In the genomic region with DNA sequence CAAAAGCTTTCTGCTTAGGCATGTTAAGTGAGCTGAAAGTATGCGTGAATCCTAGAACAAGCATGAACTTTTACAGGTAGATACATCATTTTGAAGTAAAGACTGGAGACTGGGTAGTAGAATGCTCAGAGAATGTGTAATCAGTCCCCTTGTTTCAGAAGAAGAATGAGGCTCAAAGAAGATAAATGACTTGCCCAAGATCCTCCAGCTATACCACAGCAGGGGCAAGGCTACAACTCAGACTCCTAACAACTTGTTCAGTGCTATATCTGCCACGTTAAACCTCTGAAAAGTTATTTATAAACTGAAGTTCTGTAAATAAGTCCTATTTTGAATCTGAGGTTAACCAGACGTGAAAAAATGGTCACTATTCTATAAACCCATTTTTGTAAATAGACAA, we compare ENCODE assay signal across 10 cellular contexts. TPM values are rescaled to one million over a fixed set of nuclear protein-coding genes. Genes with fewer than 3 reads are reported as not detected.
A peak's percentile ranks its signal among the peaks of the same experiment; 100 is the strongest.
DNase-seq lines count a peak whose midpoint lies in the region; ATAC-seq and TF ChIP-seq lines count a peak whose summit lies in the region.
"Had no signal": no experiment of that assay in that cellular context is flagged by ENCODE, and none has a peak within 500 bp of the region (broad histone marks: within the 10 kb centered on the region; RNA-seq: fewer than 3 reads in every experiment).

No MANE protein-coding gene starts in this region.

- intact Hi-C loops in CD4-positive, alpha-beta memory T cell (cut with micrococcal nuclease) = loop anchor here (1.0 to 2.0 kb wide), 3 partner anchors 21 to 212 kb away; no protein-coding TSS in a partner anchor
- intact Hi-C loops in sigmoid colon (cut with DNase I) = no loop called here
- intact Hi-C loops in posterior vena cava (cut with DNase I) = no loop called here

- H3K36me3 Mint-ChIP-seq in CD4-positive, alpha-beta memory T cell = peaks cover 68 to 78% of the 10 kb centered on the region in 2 donors

- 46 to 73% methylated on average over 3 of the region's 3 CpGs for WGBS in sigmoid colon, 2 donors

- no peak for TF ChIP-seq POLR2A in sigmoid colon (IDR thresholded peaks at IDR 0.05)

- peak overlapping the region; percentile 78 for H3K27ac ChIP-seq in CD4-positive, alpha-beta memory T cell (ENCODE audit: low read depth, low read length)
- H3K27ac ChIP-seq in foreskin keratinocyte (no peak overlapping the region), sigmoid colon (no peak overlapping the region)
- H3K27ac ChIP-seq: pancreas had no signal

- peaks cover 41% of the 10 kb centered on the region for H3K36me3 ChIP-seq in CD4-positive, alpha-beta memory T cell (ENCODE audit: insufficient read depth, low read length)
- no peaks in the 10 kb centered on the region for H3K36me3 ChIP-seq in sigmoid colon
- H3K36me3 ChIP-seq: pancreas had no signal

- H3K4me3 Mint-ChIP-seq in CD4-positive, alpha-beta memory T cell = peak overlapping the region; percentile 96 to 100 (median 99)

- H3K9me3 ChIP-seq in CD4-positive, alpha-beta memory T cell (ENCODE audit: control insufficient read depth in 1 of 2, low read length in 2 of 2) = no peaks in the 10 kb centered on the region
- H3K9me3 ChIP-seq in sigmoid colon = no peaks in the 10 kb centered on the region
- H3K9me3 ChIP-seq: pancreas had no signal

- H3K4me1 ChIP-seq in CD4-positive, alpha-beta memory T cell (ENCODE audit: insufficient read depth, low read length) = peaks cover 55% of the 10 kb centered on the region
- H3K4me1 ChIP-seq in foreskin keratinocyte (peaks cover 6% of the 10 kb centered on the region), sigmoid colon (peaks cover 0 to 41% (median 29%) of the 10 kb centered on the region in 4 donors)
- H3K4me1 ChIP-seq: pancreas had no signal

- no peak for TF ChIP-seq EP300 in sigmoid colon (IDR thresholded peaks at IDR 0.05)

- H3K27me3 ChIP-seq in CD4-positive, alpha-beta memory T cell (ENCODE audit: insufficient read depth, low read length) = no peaks in the 10 kb centered on the region
- peaks cover 15% of the 10 kb centered on the region for H3K27me3 ChIP-seq in foreskin keratinocyte
- H3K27me3 ChIP-seq in sigmoid colon = no peaks in the 10 kb centered on the region
- H3K27me3 ChIP-seq: pancreas had no signal

- H3K27me3 Mint-ChIP-seq in CD4-positive, alpha-beta memory T cell = no peaks in the 10 kb centered on the region

- H3K4me3 ChIP-seq in CD4-positive, alpha-beta memory T cell (ENCODE audit: low read length in 2 of 2) = peak overlapping the region; percentile 96 to 100
- H3K4me3 ChIP-seq in sigmoid colon = no peak overlapping the region

- POLR2A ChIA-PET in CD4-positive, alpha-beta memory T cell (lab: Charles Lee; ENCODE audit: partially characterized antibody) = interaction anchor here (1.0 to 22.9 kb wide), 18 partner anchors 6 to 1239 kb away, joined by 3 to 1351 read pairs (median 24); no protein-coding TSS in a partner anchor

- CTCF ChIA-PET in CD4-positive, alpha-beta memory T cell (lab: Charles Lee; ENCODE audit: partially characterized antibody) = interaction anchor here (0.6 to 15.0 kb wide), 31 partner anchors 9 to 198 kb away, joined by 3 to 367 read pairs (median 21); no protein-coding TSS in a partner anchor

- H3K4me1 Mint-ChIP-seq in CD4-positive, alpha-beta memory T cell = peaks cover 32 to 68% (median 43%) of the 10 kb centered on the region in 4 donors

- peak in 1 of 5 donors; percentile 48 for DNase-seq in CD4-positive, alpha-beta memory T cell
- DNase-seq in foreskin keratinocyte = peak; percentile 35 to 59
- no peak for DNase-seq in DMS114 treated with DMSO at 0.1 percent for 48 hours (lab: John Stamatoyannopoulos, UW; ENCODE audit: unreplicated experiment)
- DNase-seq in inferior parietal cortex (ENCODE audit: extremely low spot score) = no peak
- no peak for DNase-seq in sigmoid colon
- no peak for DNase-seq in posterior vena cava (ENCODE audit: low spot score)
- DNase-seq: NCI-H2171, pancreas had no signal

- ATAC-seq in GM19438 (IDR thresholded peaks at IDR 0.05; ENCODE audit: low read depth, unreplicated experiment) (peak; percentile 29), HG03571 (IDR thresholded peaks at IDR 0.05; ENCODE audit: unreplicated experiment) (peak; percentile 36), foreskin keratinocyte (peak; percentile 44)
- ATAC-seq: pancreas had no signal

- H3K9me3 Mint-ChIP-seq in CD4-positive, alpha-beta memory T cell = peaks cover 0 to 2% (median 0%) of the 10 kb centered on the region in 8 donors

- TF ChIP-seq CTCF in foreskin keratinocyte (conservative IDR thresholded peaks at IDR 0.05) (no peak), sigmoid colon (IDR thresholded peaks at IDR 0.05) (no peak)

- peak overlapping the region; percentile 79 to 96 (median 93) for H3K27ac Mint-ChIP-seq in CD4-positive, alpha-beta memory T cell

RNA-seq across cellular contexts. Expression of a gene that starts 2.9 kb away (rescaled TPM):
- total RNA-seq in CD4-positive, alpha-beta memory T cell = 100 to 1,000 TPM; 420 to 432 TPM
- polyA plus RNA-seq in CD4-positive, alpha-beta memory T cell = 100 to 1,000 TPM; 431 to 458 TPM
- total RNA-seq in foreskin keratinocyte (0.04 TPM in 1 of 2 replicates, not detected in the other), sigmoid colon (10 to 100 TPM in 1 of 4 donors, 1 to 10 TPM in 3; 6.1 to 10.9 (median 6.7) TPM), posterior vena cava (10 to 100 TPM; 11.8 to 14.9 TPM)
- polyA plus RNA-seq in foreskin keratinocyte (not detected in 2 replicates), sigmoid colon (10 to 100 TPM in 1 of 3 donors, 1 to 10 TPM in 2; 1.6 to 29.7 (median 1.8) TPM)

Comparison
In these comparisons a context has a peak if more than half of its experiments do, and no peak if none do; other contexts are left out.
1. DNase-seq: peak in foreskin keratinocyte (2 of 2); none in DMS114 treated with DMSO at 0.1 percent for 48 hours (single experiment), inferior parietal cortex (single experiment), sigmoid colon (single experiment) and posterior vena cava (single experiment).
2. H3K4me3 ChIP-seq: peak in CD4-positive, alpha-beta memory T cell (2 of 2); none in sigmoid colon (0 of 4).
3. RNA of a gene that starts 2.9 kb away (total RNA-seq): 420 to 432 TPM in CD4-positive, alpha-beta memory T cell; 11.8 to 14.9 TPM in posterior vena cava, 6.1 to 10.9 TPM in sigmoid colon and 0.04 TPM in foreskin keratinocyte; every median in the first group is over 10 times any median in the second.
4. Peak in every context shown above with its lines, with median percentiles within 50 percentile points of each other: ATAC-seq.